Comparison of ENCODE assay signal across 19 cellular contexts in genomic region chr6:81998432-81998831, GRCh38.
DNase-seq lines count a peak whose midpoint lies in the region; ATAC-seq and TF ChIP-seq lines count a peak whose summit lies in the region.
"Had no signal": no experiment of that assay in that cellular context is flagged by ENCODE, and none has a peak within 500 bp of the region (broad histone marks: within the 10 kb centered on the region; RNA-seq: fewer than 3 reads in every experiment).

No MANE protein-coding gene starts in this region.

- H2AFZ ChIP-seq in PC-3 (ENCODE audit: low read length): no peak overlapping the region

- no peak for ATAC-seq in PC-3
- ATAC-seq in right lobe of liver: no peak
- ATAC-seq: Panc1 had no signal

- no peak for TF ChIP-seq POLR2A in right lobe of liver (IDR thresholded peaks at IDR 0.05)

- H4K20me1 ChIP-seq in PC-3 (ENCODE audit: low read length): no peaks in the 10 kb centered on the region

- DNase-seq in AG10803 (ENCODE audit: low read depth): peak; percentile 84
- peak; percentile 57 for DNase-seq in PC-3
- DNase-seq in chondrocyte (ENCODE audit: low spot score): no peak
- DNase-seq in mesothelial cell of epicardium (ENCODE audit: low spot score in 2 of 2, unreplicated experiment in 2 of 2): no peak
- no peak for DNase-seq in Calu3
- DNase-seq in D341Med (ENCODE audit: low spot score): no peak
- DNase-seq in activated T-cell treated with anti-CD3 and anti-CD28 coated beads, Interleukin-2, amount 50 U/mL, for 48 hours: no peak
- DNase-seq in right lobe of liver: no peak
- DNase-seq: activated effector memory CD4-positive, alpha-beta T cell treated with Interleukin-2 at 50 U/mL for 16 hours; anterior cingulate cortex; cortex of kidney; hypothalamus; midbrain; NCI-H2081 treated with DMSO at 0.1 percent for 48 hours; NCI-H69; stimulated activated CD4-positive, alpha-beta T cell treated with anti-CD3 and anti-CD28 coated beads, Interleukin-1b, Interleukin-23, amount 100 ng/mL, for 48 hours; T-helper 1 cell had no signal

- H3K27ac Mint-ChIP-seq in chondrocyte (ENCODE audit: unreplicated experiment) (peak overlapping the region; percentile 93), mesothelial cell of epicardium (peak overlapping the region; percentile 69), Calu3 (ENCODE audit: unreplicated experiment) (no peak overlapping the region)
- H3K27ac Mint-ChIP-seq: B cell had no signal

- H3K27me3 ChIP-seq in PC-3 (ENCODE audit: low read length) (no peaks in the 10 kb centered on the region), right lobe of liver (no peaks in the 10 kb centered on the region)

- H3K4me1 Mint-ChIP-seq in chondrocyte (ENCODE audit: low read depth): peaks cover 44% of the 10 kb centered on the region
- H3K4me1 Mint-ChIP-seq in mesothelial cell of epicardium: peaks cover 18% of the 10 kb centered on the region
- peaks cover 9% of the 10 kb centered on the region for H3K4me1 Mint-ChIP-seq in Calu3 (ENCODE audit: low read depth, unreplicated experiment)
- H3K4me1 Mint-ChIP-seq: B cell had no signal

- BruUV-seq in PC-3 (replicated peaks; lab: Mats Ljungman, UMichigan) (no TSS peak), Calu3 (replicated peaks; lab: Mats Ljungman, UMichigan) (no TSS peak)

- H3K9me3 ChIP-seq in PC-3 (ENCODE audit: low read length) (no peaks in the 10 kb centered on the region), right lobe of liver (no peaks in the 10 kb centered on the region)

- TF ChIP-seq CTCF in AG10803 (conservative IDR thresholded peaks at IDR 0.05; ENCODE audit: low read length) (no peak), PC-3 (conservative IDR thresholded peaks at IDR 0.05; ENCODE audit: low read depth, low read length) (no peak), chondrocyte (IDR thresholded peaks at IDR 0.05) (no peak), mesothelial cell of epicardium (IDR thresholded peaks at IDR 0.05; ENCODE audit: unreplicated experiment) (no peak), Calu3 (IDR thresholded peaks at IDR 0.05; ENCODE audit: unreplicated experiment) (no peak), right lobe of liver (IDR thresholded peaks at IDR 0.05) (no peak)

- H3K4me3 ChIP-seq in AG10803 (ENCODE audit: low read length): no peak overlapping the region
- H3K4me3 ChIP-seq in PC-3 (ENCODE audit: low read length): no peak overlapping the region; the same call in 1 of the 2 replicates
- H3K4me3 ChIP-seq in right lobe of liver: no peak overlapping the region

- CTCF ChIA-PET in PC-3 (lab: Charles Lee): no interaction called here
- CTCF ChIA-PET in Calu3 (lab: Charles Lee): no interaction called here

- peak overlapping the region; percentile 78 for H3K9ac ChIP-seq in PC-3 (ENCODE audit: low read length)

- H3K4me3 Mint-ChIP-seq in chondrocyte (ENCODE audit: unreplicated experiment) (no peak overlapping the region), mesothelial cell of epicardium (no peak overlapping the region), Calu3 (ENCODE audit: low read depth, unreplicated experiment) (no peak overlapping the region)
- H3K4me3 Mint-ChIP-seq: B cell had no signal

- H3K9me3 Mint-ChIP-seq in chondrocyte (ENCODE audit: low read depth) (peaks cover 5% of the 10 kb centered on the region), mesothelial cell of epicardium (peaks cover 4% of the 10 kb centered on the region), Calu3 (ENCODE audit: low read depth, unreplicated experiment) (no peaks in the 10 kb centered on the region)

- H3K27ac ChIP-seq in PC-3 (ENCODE audit: low read length): peak overlapping the region; percentile 99
- no peak overlapping the region for H3K27ac ChIP-seq in right lobe of liver

- H3K4me2 ChIP-seq in PC-3 (ENCODE audit: low read length): peak overlapping the region; percentile 78

- H3K27me3 Mint-ChIP-seq in chondrocyte (ENCODE audit: low read depth) (no peaks in the 10 kb centered on the region), mesothelial cell of epicardium (ENCODE audit: low read depth) (no peaks in the 10 kb centered on the region), Calu3 (ENCODE audit: unreplicated experiment) (no peaks in the 10 kb centered on the region)
- H3K27me3 Mint-ChIP-seq: B cell had no signal

- H3K36me3 ChIP-seq in PC-3 (ENCODE audit: low read depth, low read length): no peaks in the 10 kb centered on the region
- H3K36me3 ChIP-seq in right lobe of liver: no peaks in the 10 kb centered on the region

- POLR2A ChIA-PET in PC-3 (lab: Charles Lee; ENCODE audit: unreplicated experiment): no interaction called here

- no peaks in the 10 kb centered on the region for H3K79me2 ChIP-seq in PC-3 (ENCODE audit: low read length)

- intact Hi-C loops in PC-3 (cut with micrococcal nuclease): loop anchor here (5.0 kb wide), 1 partner anchor 246 kb away; the partner anchor contains the start of gene TENT5A
- intact Hi-C loops in Calu3 (cut with micrococcal nuclease; ENCODE audit: unreplicated experiment): no loop called here
- intact Hi-C loops in right lobe of liver (cut with DNase I): no loop called here

- H3K36me3 Mint-ChIP-seq in chondrocyte (ENCODE audit: low read depth): no peaks in the 10 kb centered on the region
- no peaks in the 10 kb centered on the region for H3K36me3 Mint-ChIP-seq in mesothelial cell of epicardium
- H3K36me3 Mint-ChIP-seq in Calu3 (ENCODE audit: insufficient read depth, unreplicated experiment): no peaks in the 10 kb centered on the region

- WGBS in right lobe of liver (ENCODE audit: insufficient coverage, low coverage, low lambda C conversion rate, missing lambda C conversion rate): 75% methylated on average over 1 of the region's 1 CpG

- H3K4me1 ChIP-seq in PC-3 (ENCODE audit: insufficient read depth, low read length) (peaks cover 44% of the 10 kb centered on the region), right lobe of liver (no peaks in the 10 kb centered on the region)

- no peaks in the 10 kb centered on the region for H3K9me2 ChIP-seq in PC-3 (replicated peaks; ENCODE audit: low read length)

- H3F3A ChIP-seq in PC-3 (ENCODE audit: low read length, unreplicated experiment): peaks cover 14% of the 10 kb centered on the region

Comparison
In these comparisons a context has a peak if more than half of its experiments do, and no peak if none do; other contexts are left out.
1. DNase-seq: peak in AG10803 (single experiment) and PC-3 (single experiment); none in chondrocyte (single experiment), mesothelial cell of epicardium (0 of 2), Calu3 (single experiment), D341Med (single experiment), activated T-cell treated with anti-CD3 and anti-CD28 coated beads, Interleukin-2, amount 50 U/mL, for 48 hours (0 of 2) and right lobe of liver (0 of 3).